18 cellular contexts compared by ENCODE assay signal in the genomic region with DNA sequence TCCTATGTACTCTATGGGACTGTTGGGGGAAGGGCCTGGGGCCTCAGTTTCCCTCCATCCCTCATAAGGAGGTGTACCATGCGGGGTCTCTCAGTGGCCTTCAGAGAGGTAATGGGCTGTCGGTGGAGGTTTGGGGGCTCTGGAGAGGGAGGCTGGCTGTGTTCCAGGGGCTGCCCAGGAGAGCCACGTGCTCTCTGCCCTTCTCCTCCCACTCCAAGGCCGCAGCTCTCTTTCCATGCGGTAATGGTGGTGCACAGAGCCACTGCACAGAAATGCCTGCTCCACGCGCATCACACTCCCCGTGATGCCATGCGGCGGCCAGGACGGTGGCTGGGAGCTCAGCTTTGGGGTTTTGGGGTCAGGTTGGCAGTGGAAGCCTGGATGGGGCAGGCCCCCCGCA.
DNase-seq lines count a peak whose midpoint lies in the region; ATAC-seq and TF ChIP-seq lines count a peak whose summit lies in the region.
"Had no signal": no experiment of that assay in that cellular context is flagged by ENCODE, and none has a peak within 500 bp of the region (broad histone marks: within the 10 kb centered on the region; RNA-seq: fewer than 3 reads in every experiment).

No MANE protein-coding gene starts in this region.

- no peak overlapping the region for H3K4me3 ChIP-seq in adrenal gland
- H3K4me3 ChIP-seq in left ventricle myocardium inferior = no peak overlapping the region
- H3K4me3 ChIP-seq in neuronal stem cell (ENCODE audit: low read length in 2 of 2) = no peak overlapping the region
- no peak overlapping the region for H3K4me3 ChIP-seq in tibial nerve
- H3K4me3 ChIP-seq: tibial artery had no signal

- intact Hi-C loops in adrenal gland (cut with DNase I) = no loop called here
- intact Hi-C loops in left ventricle myocardium inferior (cut with micrococcal nuclease) = no loop called here

- H4K8ac ChIP-seq in neuronal stem cell (ENCODE audit: low read depth, low read length) = no peak overlapping the region

- no peak overlapping the region for H2AFZ ChIP-seq in neuronal stem cell (ENCODE audit: low read length)

- H2BK5ac ChIP-seq in neuronal stem cell (ENCODE audit: low read length) = no peak overlapping the region

- H3K14ac ChIP-seq in neuronal stem cell (ENCODE audit: low read length) = peak overlapping the region; percentile 17

- H2AK5ac ChIP-seq in neuronal stem cell (ENCODE audit: low read depth, low read length) = no peak overlapping the region

- H3K27ac ChIP-seq in adrenal gland (peak overlapping the region in 4 of 5 donors; percentile 18 to 88 (median 72)), left ventricle myocardium inferior (replicated peaks) (peak overlapping the region; percentile 66), neuronal stem cell (replicated peaks; ENCODE audit: low read length) (no peak overlapping the region), tibial nerve (peak overlapping the region; percentile 50 to 86 (median 72))
- H3K27ac ChIP-seq: tibial artery had no signal

- H3K4me2 ChIP-seq in neuronal stem cell (ENCODE audit: insufficient read depth, low read length, poor library complexity, severe bottlenecking) = no peak overlapping the region

- H3K79me1 ChIP-seq in neuronal stem cell (ENCODE audit: low read depth, low read length) = peaks cover 9% of the 10 kb centered on the region

- peak overlapping the region; percentile 80 for H3K23ac ChIP-seq in neuronal stem cell (ENCODE audit: low read depth, low read length, poor library complexity)

- no peaks in the 10 kb centered on the region for H3K36me3 Mint-ChIP-seq in activated CD4-positive, alpha-beta T cell treated with anti-CD3 and anti-CD28 coated beads, Interleukin-2, amount 10 ng/mL, durations not matched to agents 7 days and 5 days (ENCODE audit: low read depth)
- H3K36me3 Mint-ChIP-seq: T-cell had no signal

- H3K36me3 ChIP-seq in adrenal gland (replicated peaks in 1 of 2) (peaks cover 0 to 38% of the 10 kb centered on the region in 2 donors), left ventricle myocardium inferior (peaks cover 38% of the 10 kb centered on the region), neuronal stem cell (replicated peaks in 1 of 2; ENCODE audit: control insufficient read depth in 2 of 2, insufficient read depth in 2 of 2, low read length in 2 of 2) (peaks cover 18 to 39% of the 10 kb centered on the region in 2 donors), tibial nerve (peaks cover 0 to 86% (median 0%) of the 10 kb centered on the region in 3 donors)

- 37 to 73% (median 49%) methylated on average over 6 to 12 of the region's 12 CpGs; no CpG with 5 or more reads in 1 of the 4 donors for WGBS in adrenal gland, 4 donors
- WGBS in neuronal stem cell (ENCODE audit: extremely low coverage in 2 of 2, insufficient read length in 2 of 2, insufficient replicate concordance in 1 of 2), 2 donors = no CpG with 5 or more reads among the region's 12 CpGs
- WGBS in tibial nerve, 2 donors = 55 to 73% methylated on average over 8 to 12 of the region's 12 CpGs

- TF ChIP-seq POLR2A in adrenal gland (IDR thresholded peaks at IDR 0.05) (no peak), tibial nerve (IDR thresholded peaks at IDR 0.05) (peak in 1 of 2 donors; percentile 17)

- no peak overlapping the region for H4K91ac ChIP-seq in neuronal stem cell (ENCODE audit: low read depth, low read length, poor library complexity)

- POLR2A ChIA-PET in activated CD4-positive, alpha-beta T cell treated with anti-CD3 and anti-CD28 coated beads, Interleukin-2, amount 10 ng/mL, durations not matched to agents 7 days and 5 days (lab: Charles Lee) = no interaction called here

- TF ChIP-seq CTCF in adrenal gland (IDR thresholded peaks at IDR 0.05) = no peak
- TF ChIP-seq CTCF in left ventricle myocardium inferior (IDR thresholded peaks at IDR 0.05; ENCODE audit: borderline replicate concordance) = no peak
- no peak for TF ChIP-seq CTCF in tibial nerve (IDR thresholded peaks at IDR 0.05)

- H3K4ac ChIP-seq in neuronal stem cell (ENCODE audit: low read length) = no peak overlapping the region

- no peak overlapping the region for H2BK12ac ChIP-seq in neuronal stem cell (ENCODE audit: low read length)

- H2BK15ac ChIP-seq in neuronal stem cell (ENCODE audit: low read length) = no peak overlapping the region

- no peaks in the 10 kb centered on the region for H3K27me3 Mint-ChIP-seq in activated CD4-positive, alpha-beta T cell treated with anti-CD3 and anti-CD28 coated beads, Interleukin-2, amount 10 ng/mL, durations not matched to agents 7 days and 5 days
- H3K27me3 Mint-ChIP-seq: activated CD4-positive, alpha-beta T cell treated with anti-CD3 and anti-CD28 coated beads, Interleukin-2, amount 10 ng/mL, durations not matched to agents 24 days and 14 days; stimulated activated naive B cell treated with anti-CD40 and anti-IgM and Interleukin-4, amounts not matched to agents 10 μg/mL and 1 μg/mL and 100 μg/mL, for 72 hours; T-cell had no signal

- no peak overlapping the region for H3K4me3 Mint-ChIP-seq in activated CD4-positive, alpha-beta T cell treated with anti-CD3 and anti-CD28 coated beads, Interleukin-2, amount 10 ng/mL, durations not matched to agents 7 days and 5 days
- H3K4me3 Mint-ChIP-seq: activated CD4-positive, alpha-beta T cell treated with anti-CD3 and anti-CD28 coated beads, Interleukin-2, amount 10 ng/mL, durations not matched to agents 24 days and 14 days; stimulated activated naive B cell treated with anti-CD40 and anti-IgM and Interleukin-4, amounts not matched to agents 10 μg/mL and 1 μg/mL and 100 μg/mL, for 72 hours; T-cell had no signal

- peak overlapping the region; percentile 60 for H3K9ac ChIP-seq in neuronal stem cell (ENCODE audit: low read depth, low read length, poor library complexity)

- H3K27me3 ChIP-seq in adrenal gland = no peaks in the 10 kb centered on the region
- no peaks in the 10 kb centered on the region for H3K27me3 ChIP-seq in left ventricle myocardium inferior (ENCODE audit: low read depth)
- no peaks in the 10 kb centered on the region for H3K27me3 ChIP-seq in neuronal stem cell (ENCODE audit: control insufficient read depth in 3 of 3, insufficient read depth in 3 of 3, low read depth in 1 of 3, low read length in 3 of 3)
- no peaks in the 10 kb centered on the region for H3K27me3 ChIP-seq in tibial nerve
- H3K27me3 ChIP-seq: tibial artery had no signal

- no peak for ATAC-seq in GM18858 (IDR thresholded peaks at IDR 0.05; ENCODE audit: unreplicated experiment)
- ATAC-seq in activated CD4-positive, CD25-positive, alpha-beta regulatory T cell treated with anti-CD3 and anti-CD28 coated beads, Interleukin-2, amount 50 U/mL, for 24 hours = no peak
- ATAC-seq: stimulated activated naive B cell treated with anti-CD40 and anti-IgM and Interleukin-4, amounts not matched to agents 10 μg/mL and 1 μg/mL and 100 μg/mL, for 72 hours; T-cell had no signal

- DNase-seq in adrenal gland (peak; percentile 79 to 92 (median 89)), left ventricle myocardium inferior (no peak), neuronal stem cell (ENCODE audit: low spot score) (no peak), tibial nerve (ENCODE audit: low spot score in 2 of 2) (no peak), NCI-H446 treated with DMSO at 0.1 percent for 48 hours (lab: John Stamatoyannopoulos, UW) (no peak)
- DNase-seq in activated CD4-positive, alpha-beta T cell treated with anti-CD3 and anti-CD28 coated beads, Interleukin-2, amount 10 ng/mL, durations not matched to agents 7 days and 5 days = no peak
- DNase-seq: activated CD4-positive, alpha-beta T cell treated with anti-CD3 and anti-CD28 coated beads, Interleukin-2, amount 10 ng/mL, durations not matched to agents 24 days and 14 days; activated gamma-delta T cell; AML-193; effector CD8-positive, alpha-beta T cell; NCI-H1105; NCI-H2081; NCI-H510A treated with DMSO at 0.1 percent for 48 hours; stimulated activated naive B cell treated with anti-CD40 and anti-IgM and Interleukin-4, amounts not matched to agents 10 μg/mL and 1 μg/mL and 100 μg/mL, for 72 hours; T-cell; tibial artery had no signal

- peaks cover 28 to 33% of the 10 kb centered on the region in 2 donors for H3K4me1 ChIP-seq in adrenal gland (replicated peaks in 1 of 2)
- peaks cover 67% of the 10 kb centered on the region for H3K4me1 ChIP-seq in left ventricle myocardium inferior
- no peaks in the 10 kb centered on the region for H3K4me1 ChIP-seq in neuronal stem cell (ENCODE audit: control insufficient read depth in 2 of 2, insufficient read depth in 1 of 2, low read depth in 1 of 2, low read length in 2 of 2)
- H3K4me1 ChIP-seq in tibial nerve = peaks cover 0 to 86% (median 26%) of the 10 kb centered on the region in 4 donors

- TF ChIP-seq EP300 in tibial nerve (IDR thresholded peaks at IDR 0.05) = peak in 1 of 2 donors; percentile 52

- H3K9me3 Mint-ChIP-seq in activated CD4-positive, alpha-beta T cell treated with anti-CD3 and anti-CD28 coated beads, Interleukin-2, amount 10 ng/mL, durations not matched to agents 7 days and 5 days = no peaks in the 10 kb centered on the region
- H3K9me3 Mint-ChIP-seq: activated CD4-positive, alpha-beta T cell treated with anti-CD3 and anti-CD28 coated beads, Interleukin-2, amount 10 ng/mL, durations not matched to agents 24 days and 14 days; stimulated activated naive B cell treated with anti-CD40 and anti-IgM and Interleukin-4, amounts not matched to agents 10 μg/mL and 1 μg/mL and 100 μg/mL, for 72 hours; T-cell had no signal

- H3K27ac Mint-ChIP-seq in activated CD4-positive, alpha-beta T cell treated with anti-CD3 and anti-CD28 coated beads, Interleukin-2, amount 10 ng/mL, durations not matched to agents 7 days and 5 days = no peak overlapping the region
- H3K27ac Mint-ChIP-seq: activated CD4-positive, alpha-beta T cell treated with anti-CD3 and anti-CD28 coated beads, Interleukin-2, amount 10 ng/mL, durations not matched to agents 24 days and 14 days; stimulated activated naive B cell treated with anti-CD40 and anti-IgM and Interleukin-4, amounts not matched to agents 10 μg/mL and 1 μg/mL and 100 μg/mL, for 72 hours; T-cell had no signal

- no peak overlapping the region for H2BK120ac ChIP-seq in neuronal stem cell (ENCODE audit: low read depth, low read length)

- H3K9me3 ChIP-seq in adrenal gland (replicated peaks in 1 of 3) (no peaks in the 10 kb centered on the region), left ventricle myocardium inferior (replicated peaks) (no peaks in the 10 kb centered on the region), neuronal stem cell (replicated peaks in 1 of 2; ENCODE audit: control insufficient read depth in 2 of 2, insufficient read depth in 1 of 2, low read depth in 1 of 2, low read length in 2 of 2) (no peaks in the 10 kb centered on the region), tibial nerve (no peaks in the 10 kb centered on the region)
- H3K9me3 ChIP-seq: tibial artery had no signal

- H3K18ac ChIP-seq in neuronal stem cell (ENCODE audit: low read length) = no peak overlapping the region

- no peaks in the 10 kb centered on the region for H3K4me1 Mint-ChIP-seq in activated CD4-positive, alpha-beta T cell treated with anti-CD3 and anti-CD28 coated beads, Interleukin-2, amount 10 ng/mL, durations not matched to agents 7 days and 5 days
- H3K4me1 Mint-ChIP-seq: activated CD4-positive, alpha-beta T cell treated with anti-CD3 and anti-CD28 coated beads, Interleukin-2, amount 10 ng/mL, durations not matched to agents 24 days and 14 days; T-cell had no signal

- CTCF ChIA-PET in activated CD4-positive, alpha-beta T cell treated with anti-CD3 and anti-CD28 coated beads, Interleukin-2, amount 10 ng/mL, durations not matched to agents 7 days and 5 days (lab: Charles Lee) = interaction anchor here (2.1 kb wide), 1 partner anchor 20 kb away, joined by 5 read pairs; no protein-coding TSS in a partner anchor

Comparison
In these comparisons a context has a peak if more than half of its experiments do, and no peak if none do; other contexts are left out.
1. DNase-seq: peak in adrenal gland (7 of 7); none in left ventricle myocardium inferior (single experiment), neuronal stem cell (single experiment), tibial nerve (0 of 2), activated CD4-positive, alpha-beta T cell treated with anti-CD3 and anti-CD28 coated beads, Interleukin-2, amount 10 ng/mL, durations not matched to agents 7 days and 5 days (single experiment) and NCI-H446 treated with DMSO at 0.1 percent for 48 hours (single experiment).